ENCODE assay signal across 9 cellular contexts in genomic region chr6:41713161-41713649, GRCh38.
DNase-seq lines count a peak whose midpoint lies in the region; ATAC-seq and TF ChIP-seq lines count a peak whose summit lies in the region.
"Had no signal": no experiment of that assay in that cellular context is flagged by ENCODE, and none has a peak within 500 bp of the region (broad histone marks: within the 10 kb centered on the region; RNA-seq: fewer than 3 reads in every experiment).

No MANE protein-coding gene starts in this region.

- no peaks in the 10 kb centered on the region for H3K27me3 Mint-ChIP-seq in memory B cell

- no peak for TF ChIP-seq CTCF in astrocyte of the spinal cord (IDR thresholded peaks at IDR 0.05; ENCODE audit: low read depth, low read length)

- H3K36me3 Mint-ChIP-seq in memory B cell: peaks cover 22% of the 10 kb centered on the region

- peaks cover 70% of the 10 kb centered on the region for H3K4me1 Mint-ChIP-seq in memory B cell

- ATAC-seq in HG03442 (IDR thresholded peaks at IDR 0.05; ENCODE audit: unreplicated experiment) (peak; percentile 8), memory B cell (ENCODE audit: low read depth) (no peak)

- H3K4me3 ChIP-seq in astrocyte of the spinal cord (ENCODE audit: low read depth, low read length): no peak overlapping the region

- H3K27ac Mint-ChIP-seq in memory B cell: peak overlapping the region; percentile 66
- H3K27ac Mint-ChIP-seq: activated naive CD8-positive, alpha-beta T cell treated with anti-CD3 and anti-CD28 coated beads, Interleukin-2, amount 10 ng/mL, durations not matched to agents 7 days and 5 days had no signal

- in situ Hi-C loops in astrocyte of the spinal cord (cut with HindIII; ENCODE audit: low sequenced_read_pairs): no loop called here

- H3K4me3 Mint-ChIP-seq in memory B cell: peak overlapping the region; percentile 47
- H3K4me3 Mint-ChIP-seq: activated naive CD8-positive, alpha-beta T cell treated with anti-CD3 and anti-CD28 coated beads, Interleukin-2, amount 10 ng/mL, durations not matched to agents 7 days and 5 days had no signal

- DNase-seq in EL (peak; percentile 71), astrocyte of the spinal cord (ENCODE audit: low read depth, low spot score) (peak; percentile 47), memory B cell (ENCODE audit: low spot score in 2 of 2) (no peak), GDM1 (lab: John Stamatoyannopoulos, UW) (no peak), NCI-H128 (lab: John Stamatoyannopoulos, UW; ENCODE audit: unreplicated experiment) (no peak), COLO829 (ENCODE audit: low spot score) (no peak), NOMO-1 treated with DMSO at 0.1 percent for 48 hours (lab: John Stamatoyannopoulos, UW; ENCODE audit: unreplicated experiment) (no peak)
- DNase-seq: activated naive CD8-positive, alpha-beta T cell treated with anti-CD3 and anti-CD28 coated beads, Interleukin-2, amount 10 ng/mL, durations not matched to agents 7 days and 5 days had no signal

- H3K9me3 Mint-ChIP-seq in memory B cell: no peaks in the 10 kb centered on the region
- H3K9me3 Mint-ChIP-seq: activated naive CD8-positive, alpha-beta T cell treated with anti-CD3 and anti-CD28 coated beads, Interleukin-2, amount 10 ng/mL, durations not matched to agents 7 days and 5 days had no signal

Comparison
In these comparisons a context has a peak if more than half of its experiments do, and no peak if none do; other contexts are left out.
1. DNase-seq: peak in EL (single experiment) and astrocyte of the spinal cord (single experiment); none in memory B cell (0 of 2), GDM1 (single experiment), NCI-H128 (single experiment), COLO829 (single experiment) and NOMO-1 treated with DMSO at 0.1 percent for 48 hours (single experiment).